12 cellular contexts compared by ENCODE assay signal in genomic region chr4:38055566-38055965, GRCh38.
DNase-seq lines count a peak whose midpoint lies in the region; ATAC-seq and TF ChIP-seq lines count a peak whose summit lies in the region.
"Had no signal": no experiment of that assay in that cellular context is flagged by ENCODE, and none has a peak within 500 bp of the region (broad histone marks: within the 10 kb centered on the region; RNA-seq: fewer than 3 reads in every experiment).

No MANE protein-coding gene starts in this region.

- no peak for TF ChIP-seq CTCF in endothelial cell (IDR thresholded peaks at IDR 0.05; ENCODE audit: unreplicated experiment)
- no peak for TF ChIP-seq CTCF in lung (IDR thresholded peaks at IDR 0.05; ENCODE audit: control extremely low read depth, extremely low read depth)
- TF ChIP-seq CTCF in upper lobe of right lung (IDR thresholded peaks at IDR 0.05): no peak

- peaks cover 4% of the 10 kb centered on the region for H3K27me3 Mint-ChIP-seq in endothelial cell (ENCODE audit: unreplicated experiment)
- no peaks in the 10 kb centered on the region for H3K27me3 Mint-ChIP-seq in activated CD8-positive, alpha-beta T cell treated with anti-CD3 and anti-CD28 coated beads, Interleukin-2, amount 10 ng/mL, durations not matched to agents 7 days and 5 days (ENCODE audit: low read depth)
- H3K27me3 Mint-ChIP-seq: activated naive CD8-positive, alpha-beta T cell treated with anti-CD3 and anti-CD28 coated beads, Interleukin-2, amount 10 ng/mL, durations not matched to agents 7 days and 5 days had no signal

- WGBS in lung, 2 donors: 50 to 53% methylated on average over 8 of the region's 8 CpGs

- DNase-seq in NCI-H2171 treated with DMSO at 0.1 percent for 48 hours (lab: John Stamatoyannopoulos, UW) (peak; percentile 10), NCI-H2171 (lab: John Stamatoyannopoulos, UW) (no peak), endothelial cell (ENCODE audit: low spot score) (peak; percentile 43), lung (ENCODE audit: low spot score) (no peak), upper lobe of right lung (no peak), hypothalamus (lab: John Stamatoyannopoulos, UW) (no peak), amniotic stem cell (lab: John Stamatoyannopoulos, UW) (no peak)
- no peak for DNase-seq in activated CD8-positive, alpha-beta T cell treated with anti-CD3 and anti-CD28 coated beads, Interleukin-2, amount 10 ng/mL, durations not matched to agents 7 days and 5 days
- DNase-seq: activated naive CD8-positive, alpha-beta T cell treated with anti-CD3 and anti-CD28 coated beads, Interleukin-2, amount 10 ng/mL, durations not matched to agents 7 days and 5 days; Calu3; effector CD8-positive, alpha-beta T cell had no signal

- H3K27me3 ChIP-seq in lung (ENCODE audit: control insufficient read depth, insufficient read depth): no peaks in the 10 kb centered on the region
- no peaks in the 10 kb centered on the region for H3K27me3 ChIP-seq in upper lobe of right lung

- intact Hi-C loops in upper lobe of right lung (cut with DNase I): no loop called here

- H3K4me3 ChIP-seq in lung (no peak overlapping the region), upper lobe of right lung (no peak overlapping the region)
- H3K4me3 ChIP-seq: A549 had no signal

- H3K36me3 ChIP-seq in lung (ENCODE audit: control insufficient read depth in 2 of 2, insufficient read depth in 2 of 2, low read length in 2 of 2) (peaks cover 7 to 18% of the 10 kb centered on the region in 2 donors), upper lobe of right lung (peaks cover 40% of the 10 kb centered on the region)

- no peaks in the 10 kb centered on the region for H3K9me3 Mint-ChIP-seq in endothelial cell (ENCODE audit: unreplicated experiment)
- H3K9me3 Mint-ChIP-seq in activated CD8-positive, alpha-beta T cell treated with anti-CD3 and anti-CD28 coated beads, Interleukin-2, amount 10 ng/mL, durations not matched to agents 7 days and 5 days (ENCODE audit: insufficient read depth): no peaks in the 10 kb centered on the region
- H3K9me3 Mint-ChIP-seq: activated naive CD8-positive, alpha-beta T cell treated with anti-CD3 and anti-CD28 coated beads, Interleukin-2, amount 10 ng/mL, durations not matched to agents 7 days and 5 days had no signal

- POLR2A ChIA-PET in activated CD8-positive, alpha-beta T cell treated with anti-CD3 and anti-CD28 coated beads, Interleukin-2, amount 10 ng/mL, durations not matched to agents 7 days and 5 days (lab: Charles Lee): no interaction called here

- CTCF ChIA-PET in activated CD8-positive, alpha-beta T cell treated with anti-CD3 and anti-CD28 coated beads, Interleukin-2, amount 10 ng/mL, durations not matched to agents 7 days and 5 days (lab: Charles Lee): interaction anchor here (1.0 kb wide), 1 partner anchor 13 kb away, joined by 3 read pairs; no protein-coding TSS in a partner anchor

- ATAC-seq in lung (ENCODE audit: insufficient read depth, low FRiP score) (no peak), upper lobe of right lung (peak; percentile 18)
- ATAC-seq in activated CD8-positive, alpha-beta T cell treated with anti-CD3 and anti-CD28 coated beads, Interleukin-2, amount 10 ng/mL, durations not matched to agents 7 days and 5 days: no peak
- ATAC-seq: A549 had no signal

- no peaks in the 10 kb centered on the region for H3K9me3 ChIP-seq in lung (ENCODE audit: control insufficient read depth in 2 of 2, insufficient read depth in 1 of 2, low read length in 1 of 2)
- no peaks in the 10 kb centered on the region for H3K9me3 ChIP-seq in upper lobe of right lung
- H3K9me3 ChIP-seq: A549 had no signal

- peaks cover 34% of the 10 kb centered on the region for H3K4me1 Mint-ChIP-seq in endothelial cell (ENCODE audit: unreplicated experiment)
- no peaks in the 10 kb centered on the region for H3K4me1 Mint-ChIP-seq in activated CD8-positive, alpha-beta T cell treated with anti-CD3 and anti-CD28 coated beads, Interleukin-2, amount 10 ng/mL, durations not matched to agents 7 days and 5 days (ENCODE audit: low read depth)
- H3K4me1 Mint-ChIP-seq: activated naive CD8-positive, alpha-beta T cell treated with anti-CD3 and anti-CD28 coated beads, Interleukin-2, amount 10 ng/mL, durations not matched to agents 7 days and 5 days had no signal

- peaks cover 24% of the 10 kb centered on the region for H3K36me3 Mint-ChIP-seq in endothelial cell (ENCODE audit: low read depth, unreplicated experiment)
- H3K36me3 Mint-ChIP-seq in activated CD8-positive, alpha-beta T cell treated with anti-CD3 and anti-CD28 coated beads, Interleukin-2, amount 10 ng/mL, durations not matched to agents 7 days and 5 days (ENCODE audit: low read depth): peaks cover 28% of the 10 kb centered on the region

- peak overlapping the region; percentile 94 for H3K27ac Mint-ChIP-seq in endothelial cell (ENCODE audit: unreplicated experiment)
- H3K27ac Mint-ChIP-seq in activated CD8-positive, alpha-beta T cell treated with anti-CD3 and anti-CD28 coated beads, Interleukin-2, amount 10 ng/mL, durations not matched to agents 7 days and 5 days: no peak overlapping the region
- H3K27ac Mint-ChIP-seq: activated naive CD8-positive, alpha-beta T cell treated with anti-CD3 and anti-CD28 coated beads, Interleukin-2, amount 10 ng/mL, durations not matched to agents 7 days and 5 days had no signal

- H3K4me3 Mint-ChIP-seq in endothelial cell (ENCODE audit: unreplicated experiment): peak overlapping the region; percentile 43
- no peak overlapping the region for H3K4me3 Mint-ChIP-seq in activated CD8-positive, alpha-beta T cell treated with anti-CD3 and anti-CD28 coated beads, Interleukin-2, amount 10 ng/mL, durations not matched to agents 7 days and 5 days
- H3K4me3 Mint-ChIP-seq: activated naive CD8-positive, alpha-beta T cell treated with anti-CD3 and anti-CD28 coated beads, Interleukin-2, amount 10 ng/mL, durations not matched to agents 7 days and 5 days had no signal

- H3K4me1 ChIP-seq in lung (ENCODE audit: control insufficient read depth in 2 of 2, insufficient read depth in 2 of 2, low read length in 2 of 2): peaks cover 6 to 7% of the 10 kb centered on the region in 2 donors
- H3K4me1 ChIP-seq in upper lobe of right lung: no peaks in the 10 kb centered on the region
- H3K4me1 ChIP-seq: A549 had no signal

- H3K27ac ChIP-seq in lung (ENCODE audit: low read depth in 1 of 2, low read length in 1 of 2) (peak overlapping the region; percentile 29 to 72), upper lobe of right lung (peak overlapping the region; percentile 52)
- H3K27ac ChIP-seq: A549 had no signal

Comparison
In these comparisons a context has a peak if more than half of its experiments do, and no peak if none do; other contexts are left out.
1. DNase-seq: peak in NCI-H2171 treated with DMSO at 0.1 percent for 48 hours (single experiment) and endothelial cell (single experiment); none in NCI-H2171 (single experiment), lung (single experiment), upper lobe of right lung (single experiment), hypothalamus (0 of 51), amniotic stem cell (single experiment) and activated CD8-positive, alpha-beta T cell treated with anti-CD3 and anti-CD28 coated beads, Interleukin-2, amount 10 ng/mL, durations not matched to agents 7 days and 5 days (single experiment).